In genomic region chr20:63678071-63678470, GRCh38 we compare ENCODE assay signal across 8 cellular contexts. TPM values are rescaled to one million over a fixed set of nuclear protein-coding genes. Genes with fewer than 3 reads are reported as not detected.
"Had no signal": no experiment of that assay in that cellular context is flagged by ENCODE, and none has a peak within 500 bp of the region (broad histone marks: within the 10 kb centered on the region; RNA-seq: fewer than 3 reads in every experiment).

No MANE protein-coding gene starts in this region.

- DNase-seq: GM23248, GOT3, H7, HFFc6 had no signal

- H3K27ac Mint-ChIP-seq: HFFc6, IgD-negative memory B cell had no signal

- H3K4me3 Mint-ChIP-seq: HFFc6, IgD-negative memory B cell had no signal

- H3K27me3 Mint-ChIP-seq: IgD-negative memory B cell had no signal

- H3K27ac ChIP-seq: GM23248, HL-60 had no signal

- H3K9me3 ChIP-seq: HAP-1 had no signal

- H3K4me1 ChIP-seq: HAP-1 had no signal

- H3K4me3 ChIP-seq: GM23248, HAP-1 had no signal

- H3K9me3 Mint-ChIP-seq: HFFc6, IgD-negative memory B cell had no signal

RNA-seq across cellular contexts. Expression of gene TNFRSF6B, which starts 18.4 kb away (rescaled TPM):
- total RNA-seq: H7, HepG2 had no signal
